In genomic region chr1:162069334-162070093, GRCh38 we compare ENCODE assay signal across 1 cellular context.
TF ChIP-seq lines count a peak whose summit lies in the region.

NOS1AP (plus strand) TSS chr1:162069691; CDS start chr1:162070178, 487 bp downstream.

TF ChIP-seq in WTC11, 78 proteins besides CTCF, POLR2A, EP300 and RAD21 (continued from another document):
- TF ChIP-seq ATF6 (CRISPR knock-in tag; IDR thresholded peaks at IDR 0.05) = no peak
- no peak for TF ChIP-seq ZNF138 (CRISPR knock-in tag; conservative IDR thresholded peaks at IDR 0.05)
- TF ChIP-seq E2F5 (CRISPR knock-in tag; IDR thresholded peaks at IDR 0.05) = no peak; the same call in 1 of the 2 replicates
- TF ChIP-seq NFE2L1 (CRISPR knock-in tag; IDR thresholded peaks at IDR 0.05) = 0 out of 2 replicates have a peak, but pooled peaks have one; percentile 22
- 0 out of 2 replicates have a peak, but pooled peaks have one; percentile 59 for TF ChIP-seq ZNF416 (CRISPR knock-in tag; IDR thresholded peaks at IDR 0.05)
- TF ChIP-seq OVOL2 (CRISPR knock-in tag; IDR thresholded peaks at IDR 0.05; ENCODE audit: borderline replicate concordance) = no peak
- TF ChIP-seq NR3C1 (CRISPR knock-in tag; conservative IDR thresholded peaks at IDR 0.05; ENCODE audit: low read depth) = peak; percentile 49; the same call in 1 of the 2 replicates
